In genomic region chr17:60559995-60560859, GRCh38 we compare ENCODE assay signal across 22 cellular contexts. TPM values are rescaled to one million over a fixed set of nuclear protein-coding genes. Genes with fewer than 3 reads are reported as not detected.
DNase-seq lines count a peak whose midpoint lies in the region; ATAC-seq, FAIRE-seq and TF ChIP-seq lines count a peak whose summit lies in the region.
"Had no signal": no experiment of that assay in that cellular context is flagged by ENCODE, and none has a peak within 500 bp of the region (broad histone marks: within the 10 kb centered on the region; RNA-seq: fewer than 3 reads in every experiment).

No MANE protein-coding gene starts in this region.

- intact Hi-C loops in left lung (cut with DNase I) (no loop called here), sciatic nerve (cut with DNase I) (no loop called here), left colon (cut with DNase I, micrococcal nuclease) (no loop called here), posterior cingulate gyrus (cut with DNase I) (no loop called here)

- H2BK15ac ChIP-seq in mesenchymal stem cell (ENCODE audit: low read depth, poor library complexity, severe bottlenecking), result no peak overlapping the region

- H2BK120ac ChIP-seq in mesenchymal stem cell (ENCODE audit: low read depth, low read length), result no peak overlapping the region

- no peaks in the 10 kb centered on the region for H3K4me1 ChIP-seq in left lung
- H3K4me1 ChIP-seq in mesenchymal stem cell (ENCODE audit: control insufficient read depth, insufficient read depth, low read depth, low read length), result peaks cover 6% of the 10 kb centered on the region
- H3K4me1 ChIP-seq: Peyer's patch had no signal

- H3K4me3 ChIP-seq in left lung (no peak overlapping the region), mesenchymal stem cell (ENCODE audit: insufficient read depth in 1 of 2, low read depth in 1 of 2, low read length in 2 of 2) (no peak overlapping the region)
- H3K4me3 ChIP-seq: Peyer's patch had no signal

- H2BK12ac ChIP-seq in mesenchymal stem cell (ENCODE audit: low read length in 2 of 2), result peak overlapping the region in 1 of 2 experiments; percentile 49

- no peak overlapping the region for H3K14ac ChIP-seq in mesenchymal stem cell (ENCODE audit: low read length in 2 of 2)

- no peak overlapping the region for H3K23ac ChIP-seq in mesenchymal stem cell (ENCODE audit: low read length in 2 of 2)

- no peaks in the 10 kb centered on the region for H3K36me3 ChIP-seq in left lung
- H3K36me3 ChIP-seq in mesenchymal stem cell (ENCODE audit: control insufficient read depth in 1 of 2, insufficient read depth in 2 of 2, low read depth in 1 of 2, low read length in 2 of 2), result no peaks in the 10 kb centered on the region
- H3K36me3 ChIP-seq: Peyer's patch had no signal

- no peak overlapping the region for H2AFZ ChIP-seq in mesenchymal stem cell (ENCODE audit: low read depth, low read length)

- no peak overlapping the region for H4K8ac ChIP-seq in mesenchymal stem cell (ENCODE audit: low read length)

- FAIRE-seq in HTR-8/SVneo (lab: Jason Lieb, UNC) (peak; percentile 40), urothelium cell line (lab: Jason Lieb, UNC) (peak; percentile 87)
- FAIRE-seq: GM12891 had no signal

- H3K4ac ChIP-seq in mesenchymal stem cell (ENCODE audit: low read depth in 1 of 2, low read length in 2 of 2), result no peak overlapping the region

- no peak for TF ChIP-seq CTCF in left lung (IDR thresholded peaks at IDR 0.05)

- H3K27me3 ChIP-seq in left lung (no peaks in the 10 kb centered on the region), mesenchymal stem cell (ENCODE audit: control insufficient read depth in 1 of 2, insufficient read depth in 1 of 2, low read length in 2 of 2) (no peaks in the 10 kb centered on the region)
- H3K27me3 ChIP-seq: Peyer's patch had no signal

- no peak overlapping the region for H3K4me2 ChIP-seq in mesenchymal stem cell (ENCODE audit: low read length, poor library complexity, severe bottlenecking)
- H3K4me2 ChIP-seq: KMS-11 had no signal

- H4K91ac ChIP-seq in mesenchymal stem cell (ENCODE audit: low read length), result no peak overlapping the region

- no peak overlapping the region for H3K18ac ChIP-seq in mesenchymal stem cell (ENCODE audit: low read depth in 1 of 2, low read length in 2 of 2)

- H3K27ac ChIP-seq in left lung (no peak overlapping the region), mesenchymal stem cell (ENCODE audit: low read length, poor library complexity, severe bottlenecking) (no peak overlapping the region)
- H3K27ac ChIP-seq: HL-60, KMS-11, Peyer's patch had no signal

- H2AK5ac ChIP-seq in mesenchymal stem cell (ENCODE audit: low read length, severe bottlenecking), result peak overlapping the region; percentile 72

- no peak overlapping the region for H3K9ac ChIP-seq in mesenchymal stem cell (ENCODE audit: low read length)
- H3K9ac ChIP-seq: KMS-11 had no signal

- no peaks in the 10 kb centered on the region for H3K79me1 ChIP-seq in mesenchymal stem cell (replicated peaks; ENCODE audit: low read length, poor library complexity, severe bottlenecking)

- H3K9me3 ChIP-seq in left lung (no peaks in the 10 kb centered on the region), mesenchymal stem cell (ENCODE audit: control insufficient read depth, low read length) (no peaks in the 10 kb centered on the region)
- H3K9me3 ChIP-seq: Peyer's patch had no signal

- peak; percentile 86 for ATAC-seq in left lung
- no peak for ATAC-seq in sciatic nerve
- ATAC-seq in left colon, result no peak
- ATAC-seq: HCT116, SK-N-SH treated with all-trans-retinoic acid at 6 μM for 48 hours had no signal

- no peak for DNase-seq in HTR-8/SVneo (ENCODE audit: insufficient read length, low spot score)
- peak in 1 of 2 donors; percentile 49 for DNase-seq in left lung
- no peak for DNase-seq in mesenchymal stem cell
- DNase-seq in urothelium cell line (ENCODE audit: low spot score), result no peak
- no peak for DNase-seq in sciatic nerve (ENCODE audit: low spot score)
- no peak for DNase-seq in left colon
- DNase-seq in posterior cingulate gyrus, result no peak
- DNase-seq: CD4-positive, CD25-positive, alpha-beta regulatory T cell; GOT3; NCI-H1092 treated with DMSO at 0.1 percent for 48 hours; NCI-H146; NCI-H2029; NCI-H345; NCI-H524; NCI-H774; NK-92 treated with Interleukin-12 subunit alpha and Interleukin-12 subunit beta, amount 100 ng/mL, for 24 hours; Peyer's patch had no signal

- H2BK5ac ChIP-seq in mesenchymal stem cell (ENCODE audit: low read depth, low read length, poor library complexity, severe bottlenecking), result no peak overlapping the region

- 94% methylated on average over 20 of the region's 26 CpGs for WGBS in mesenchymal stem cell

RNA-seq across cellular contexts. Expression of gene APPBP2, which starts 34.2 kb away (rescaled TPM):
- total RNA-seq in left lung, result 10 to 100 TPM; 37.5 to 48.0 TPM
- polyA plus RNA-seq in mesenchymal stem cell (2013, experiment 1 of 2), result 20.3 TPM
- polyA plus RNA-seq in mesenchymal stem cell (2013, experiment 2 of 2), result 20.8 TPM
- 63.2 TPM for total RNA-seq in sciatic nerve
- 10 to 100 TPM; 30.7 to 34.7 TPM for total RNA-seq in left colon

RNA-seq across cellular contexts. Expression of gene PPM1D, which starts 39.8 kb away (rescaled TPM):
- total RNA-seq in left lung (10 to 100 TPM; 17.1 to 20.3 TPM), sciatic nerve (18.9 TPM), left colon (10 to 100 TPM; 14.3 to 21.1 TPM)
- polyA plus RNA-seq in mesenchymal stem cell (2013, experiment 1 of 2), result 10.7 TPM
- polyA plus RNA-seq in mesenchymal stem cell (2013, experiment 2 of 2), result 10.7 TPM
